14 cellular contexts compared by ENCODE assay signal in genomic region chr16:73060216-73060615, GRCh38. TPM values are rescaled to one million over a fixed set of nuclear protein-coding genes. Genes with fewer than 3 reads are reported as not detected.
A peak's percentile ranks its signal among the peaks of the same experiment; 100 is the strongest.
DNase-seq lines count a peak whose midpoint lies in the region; ATAC-seq and TF ChIP-seq lines count a peak whose summit lies in the region.
"Had no signal": no experiment of that assay in that cellular context is flagged by ENCODE, and none has a peak within 500 bp of the region (broad histone marks: within the 10 kb centered on the region; RNA-seq: fewer than 3 reads in every experiment).

No MANE protein-coding gene starts in this region.

- H3K4me3 Mint-ChIP-seq in stimulated activated naive B cell treated with anti-CD40 and anti-IgM and Interleukin-4, amounts not matched to agents 10 μg/mL and 1 μg/mL and 100 μg/mL, for 72 hours: no peak overlapping the region

- H3K4me1 Mint-ChIP-seq in stimulated activated naive B cell treated with anti-CD40 and anti-IgM and Interleukin-4, amounts not matched to agents 10 μg/mL and 1 μg/mL and 100 μg/mL, for 72 hours: peaks cover 28 to 59% of the 10 kb centered on the region in 2 donors

- DNase-seq in AG04449 (ENCODE audit: low read depth, low spot score) (no peak), NCI-H526 (lab: John Stamatoyannopoulos, UW) (peak; percentile 24 to 62), esophagus muscularis mucosa (ENCODE audit: extremely low spot score) (no peak), posterior vena cava (ENCODE audit: low spot score) (peak; percentile 16), H4 (ENCODE audit: low spot score) (no peak)
- no peak for DNase-seq in activated CD8-positive, alpha-beta memory T cell treated with anti-CD3 and anti-CD28 coated beads, Interleukin-2, amount 50 U/mL, for 4 hours
- no peak for DNase-seq in stimulated activated naive B cell treated with anti-CD40 and anti-IgM and Interleukin-4, amounts not matched to agents 10 μg/mL and 1 μg/mL and 100 μg/mL, for 72 hours
- DNase-seq: activated naive CD4-positive, alpha-beta T cell treated with anti-CD3 and anti-CD28 coated beads, Interleukin-2, amount 50 U/mL, for 16 hours; C1 segment of cervical spinal cord; GOT3; hypothalamus; stimulated activated CD4-positive, alpha-beta T cell treated with anti-CD3 and anti-CD28 coated beads, Interleukin-2, amount 100 ng/mL, for 24 hours; stimulated activated naive CD8-positive, alpha-beta T cell treated with anti-CD3 and anti-CD28 coated beads, Interleukin-15, Interleukin-2, amounts not matched to agents 100 U/mL and 50 U/mL, for 24 hours had no signal

- no peak for TF ChIP-seq EP300 in esophagus muscularis mucosa (IDR thresholded peaks at IDR 0.05)

- POLR2A ChIA-PET in AG04449 (lab: Yijun Ruan, JAX): no interaction called here

- H3K27ac Mint-ChIP-seq in stimulated activated naive B cell treated with anti-CD40 and anti-IgM and Interleukin-4, amounts not matched to agents 10 μg/mL and 1 μg/mL and 100 μg/mL, for 72 hours: no peak overlapping the region

- CTCF ChIA-PET in AG04449 (lab: Yijun Ruan, JAX): interaction anchor here (0.6 to 2.3 kb wide), 7 partner anchors 20 to 896 kb away, joined by 3 to 12 read pairs (median 3); no protein-coding TSS in a partner anchor

- H3K27me3 ChIP-seq in esophagus muscularis mucosa: peaks cover 0 to 29% (median 15%) of the 10 kb centered on the region in 4 donors

- intact Hi-C loops in esophagus muscularis mucosa (cut with DNase I) (no loop called here), posterior vena cava (cut with DNase I) (loop anchor here (5.0 to 10.0 kb wide), 2 partner anchors 112 to 115 kb away; no protein-coding TSS in a partner anchor)

- H3K36me3 Mint-ChIP-seq in stimulated activated naive B cell treated with anti-CD40 and anti-IgM and Interleukin-4, amounts not matched to agents 10 μg/mL and 1 μg/mL and 100 μg/mL, for 72 hours: peaks cover 0 to 2% of the 10 kb centered on the region in 2 donors

- WGBS in esophagus muscularis mucosa: 58% methylated on average over 7 of the region's 7 CpGs

- H3K9me3 Mint-ChIP-seq in stimulated activated naive B cell treated with anti-CD40 and anti-IgM and Interleukin-4, amounts not matched to agents 10 μg/mL and 1 μg/mL and 100 μg/mL, for 72 hours: no peaks in the 10 kb centered on the region

- peaks cover 19 to 67% (median 50%) of the 10 kb centered on the region in 4 donors for H3K4me1 ChIP-seq in esophagus muscularis mucosa

- peaks cover 54 to 64% of the 10 kb centered on the region in 2 donors for H3K27me3 Mint-ChIP-seq in stimulated activated naive B cell treated with anti-CD40 and anti-IgM and Interleukin-4, amounts not matched to agents 10 μg/mL and 1 μg/mL and 100 μg/mL, for 72 hours

- H3K4me3 ChIP-seq in AG04449 (ENCODE audit: low read depth, low read length): peak overlapping the region; percentile 65
- peak overlapping the region; percentile 10 to 84 (median 58) for H3K4me3 ChIP-seq in esophagus muscularis mucosa

- no peaks in the 10 kb centered on the region for H3K9me3 ChIP-seq in esophagus muscularis mucosa

- TF ChIP-seq POLR2A in esophagus muscularis mucosa (IDR thresholded peaks at IDR 0.05; ENCODE audit: low read depth): no peak

- H3K27ac ChIP-seq in esophagus muscularis mucosa (replicated peaks in 1 of 4): peak overlapping the region; percentile 92 to 96 (median 94)

- ATAC-seq in HG03432 (IDR thresholded peaks at IDR 0.05; ENCODE audit: unreplicated experiment): no peak
- no peak for ATAC-seq in stimulated activated naive B cell treated with anti-CD40 and anti-IgM and Interleukin-4, amounts not matched to agents 10 μg/mL and 1 μg/mL and 100 μg/mL, for 72 hours (replicated peaks)
- ATAC-seq: stimulated activated naive CD8-positive, alpha-beta T cell treated with anti-CD3 and anti-CD28 coated beads, Interleukin-15, Interleukin-2, amounts not matched to agents 100 U/mL and 50 U/mL, for 24 hours had no signal

- no peaks in the 10 kb centered on the region for H3K36me3 ChIP-seq in esophagus muscularis mucosa

- TF ChIP-seq CTCF in AG04449 (IDR thresholded peaks at IDR 0.05; ENCODE audit: insufficient read depth, low read length, missing control alignments) (no peak), esophagus muscularis mucosa (IDR thresholded peaks at IDR 0.05) (no peak)

RNA-seq across cellular contexts. Expression of gene ZFHX3, which starts 12.3 kb away (rescaled TPM):
- total RNA-seq in esophagus muscularis mucosa (10 to 100 TPM; 25.7 to 53.0 (median 30.6) TPM), posterior vena cava (10 to 100 TPM; 40.8 to 43.7 TPM)
- total RNA-seq in H4 (2014; rRNA removed; shearing (Covaris generic)): 0.47 and 0.68 TPM in 2 replicates

Comparison
In these comparisons a context has a peak if more than half of its experiments do, and no peak if none do; other contexts are left out.
1. DNase-seq: peak in NCI-H526 (2 of 2) and posterior vena cava (single experiment); none in AG04449 (single experiment), esophagus muscularis mucosa (single experiment), activated CD8-positive, alpha-beta memory T cell treated with anti-CD3 and anti-CD28 coated beads, Interleukin-2, amount 50 U/mL, for 4 hours (single experiment), H4 (single experiment) and stimulated activated naive B cell treated with anti-CD40 and anti-IgM and Interleukin-4, amounts not matched to agents 10 μg/mL and 1 μg/mL and 100 μg/mL, for 72 hours (single experiment).
2. RNA of gene ZFHX3, which starts 12.3 kb away (total RNA-seq): 40.8 to 43.7 TPM in posterior vena cava and 25.7 to 53.0 TPM in esophagus muscularis mucosa; 0.47 to 0.68 TPM in H4; every median in the first group is over 10 times any median in the second.